35 cellular contexts compared by ENCODE assay signal in the genomic region with DNA sequence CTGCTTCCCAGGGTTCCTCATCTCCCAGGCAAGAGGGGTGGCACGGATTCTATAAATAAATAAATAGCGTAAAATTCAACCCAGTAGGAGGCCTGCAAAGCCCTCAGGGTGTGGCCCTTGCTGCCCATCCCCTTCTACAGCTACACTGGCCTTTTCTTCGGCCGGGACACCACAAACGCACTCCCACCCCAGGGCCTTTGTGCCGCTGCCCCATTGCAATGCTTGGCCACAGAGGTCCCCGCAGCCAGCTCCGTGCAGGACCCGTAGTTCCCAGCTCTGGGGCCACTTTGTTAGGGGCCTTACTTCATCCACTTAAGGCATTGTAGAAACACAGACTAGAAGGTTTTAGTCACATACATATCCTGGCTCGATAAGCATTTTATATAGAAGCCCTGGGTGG.
"Had no signal": no experiment of that assay in that cellular context is flagged by ENCODE, and none has a peak within 500 bp of the region (broad histone marks: within the 10 kb centered on the region; RNA-seq: fewer than 3 reads in every experiment).

No MANE protein-coding gene starts in this region.

- H3K9me3 ChIP-seq: MG63 had no signal

- H3K27me3 ChIP-seq: MG63 had no signal

- H3K27ac ChIP-seq: KMS-11 had no signal

- DNase-seq: Karpas-422, Kasumi-1, KBM-7, KG1, MG63, MM.1S, MV-4-11, NCI-H1048, NCI-H1092, NCI-H1092 treated with DMSO at 0.1 percent for 48 hours, NCI-H1105, NCI-H1105 treated with DMSO at 0.1 percent for 48 hours, NCI-H1417, NCI-H1417 treated with DMSO at 0.1 percent for 48 hours, NCI-H1436, NCI-H1436 treated with DMSO at 0.1 percent for 48 hours, NCI-H146, NCI-H1694, NCI-H1694 treated with DMSO at 0.1 percent for 48 hours, NCI-H187, NCI-H187 treated with DMSO at 0.1 percent for 48 hours, NCI-H1930, NCI-H2029, NCI-H2029 treated with DMSO at 0.1 percent for 48 hours, NCI-H2081, NCI-H2081 treated with DMSO at 0.1 percent for 48 hours, NCI-H2107, NCI-H2171, NCI-H2171 treated with DMSO at 0.1 percent for 48 hours, NCI-H2227 treated with DMSO at 0.1 percent for 48 hours, NCI-H226, NCI-H345, NCI-H446, NCI-H446 treated with DMSO at 0.1 percent for 48 hours had no signal

- H3K36me3 ChIP-seq: MG63 had no signal

- H3K4me3 ChIP-seq: MG63 had no signal
